ENCODE assay signal across 9 cellular contexts in genomic region chr12:7178481-7178880, GRCh38. TPM values are rescaled to one million over a fixed set of nuclear protein-coding genes. Genes with fewer than 3 reads are reported as not detected.
"Had no signal": no experiment of that assay in that cellular context is flagged by ENCODE, and none has a peak within 500 bp of the region (broad histone marks: within the 10 kb centered on the region; RNA-seq: fewer than 3 reads in every experiment).

No MANE protein-coding gene starts in this region.

- H3K4me3 ChIP-seq: GM12878 had no signal

- FAIRE-seq: G401.6, GM12878, GM12891, GM12892, GM18507, GM19239 had no signal

- DNase-seq: GDM1, GF-D8 had no signal

RNA-seq across cellular contexts. Expression of gene RBP5, which starts 49.8 kb away (rescaled TPM):
- total RNA-seq: G401 had no signal
